In the genomic region with DNA sequence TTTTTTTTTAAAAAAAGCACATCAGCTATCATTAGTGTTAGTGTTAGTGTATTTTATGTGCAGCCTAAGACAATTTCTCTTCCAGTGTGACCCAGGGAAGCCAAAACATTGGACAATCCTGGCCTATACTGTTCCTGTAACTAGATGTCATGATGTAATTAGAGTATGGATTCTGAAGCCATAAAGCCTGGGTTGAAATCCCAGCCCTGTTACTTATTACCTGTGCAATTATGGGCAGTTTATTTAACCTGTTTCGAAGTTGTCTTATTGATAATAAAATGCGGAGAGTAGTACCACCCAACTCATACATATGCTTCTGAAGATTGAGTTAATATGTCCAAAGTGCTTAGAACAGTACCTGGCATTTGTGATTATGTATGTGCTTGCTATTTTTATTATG, we compare ENCODE assay signal across 20 cellular contexts. TPM values are rescaled to one million over a fixed set of nuclear protein-coding genes. Genes with fewer than 3 reads are reported as not detected.
A peak's percentile ranks its signal among the peaks of the same experiment; 100 is the strongest.
DNase-seq lines count a peak whose midpoint lies in the region; ATAC-seq and TF ChIP-seq lines count a peak whose summit lies in the region.
"Had no signal": no experiment of that assay in that cellular context is flagged by ENCODE, and none has a peak within 500 bp of the region (broad histone marks: within the 10 kb centered on the region; RNA-seq: fewer than 3 reads in every experiment).

No MANE protein-coding gene starts in this region.

- peak overlapping the region in 2 of 3 donors; percentile 38 to 72 for H3K27ac Mint-ChIP-seq in CD4-positive, CD25-positive, alpha-beta regulatory T cell
- H3K27ac Mint-ChIP-seq in WTC11, result peak overlapping the region; percentile 47; the same call in 1 of the 2 replicates
- H3K27ac Mint-ChIP-seq: H9 had no signal

- H2BK120ac ChIP-seq in trophoblast cell (ENCODE audit: insufficient read depth, low read length, poor library complexity), result no peak overlapping the region

- peaks cover 24% of the 10 kb centered on the region for H3K79me2 ChIP-seq in trophoblast cell (ENCODE audit: control insufficient read depth, insufficient read depth, low read length, poor library complexity)

- H3K9me3 ChIP-seq in CD4-positive, CD25-positive, alpha-beta regulatory T cell (ENCODE audit: control insufficient read depth in 2 of 2, low read length in 2 of 2), result no peaks in the 10 kb centered on the region
- H3K9me3 ChIP-seq in colonic mucosa (no peaks in the 10 kb centered on the region), trophoblast cell (ENCODE audit: insufficient read depth, low read depth, low read length) (no peaks in the 10 kb centered on the region), A673 (ENCODE audit: low read depth, low read length, poor library complexity, severe bottlenecking) (no peaks in the 10 kb centered on the region)
- H3K9me3 ChIP-seq: Peyer's patch had no signal

- BruUV-seq in A673 (replicated peaks; lab: Mats Ljungman, UMichigan), result no TSS peak

- H3K9ac ChIP-seq in colonic mucosa (ENCODE audit: low read depth in 2 of 2, low read length in 2 of 2), result no peak overlapping the region
- H3K9ac ChIP-seq in trophoblast cell (ENCODE audit: low read length), result no peak overlapping the region

- H4K12ac ChIP-seq in trophoblast cell (ENCODE audit: low read depth, low read length), result no peak overlapping the region

- no peak overlapping the region for H2AK5ac ChIP-seq in trophoblast cell (ENCODE audit: low read length)

- peak overlapping the region; percentile 82 for H3K4ac ChIP-seq in trophoblast cell (ENCODE audit: low read depth, low read length)

- H3K36me3 Mint-ChIP-seq in CD4-positive, CD25-positive, alpha-beta regulatory T cell, result peaks cover 14% of the 10 kb centered on the region
- no peaks in the 10 kb centered on the region; the same call in 1 of the 2 replicates for H3K36me3 Mint-ChIP-seq in WTC11

- no CpG with 5 or more reads among the region's 2 CpGs for WGBS in trophoblast cell (ENCODE audit: extremely low coverage, insufficient coverage, insufficient read length)

- no peak overlapping the region for H2BK5ac ChIP-seq in trophoblast cell (ENCODE audit: low read depth, low read length, poor library complexity)

- no peak overlapping the region for H3K27ac ChIP-seq in CD4-positive, CD25-positive, alpha-beta regulatory T cell (ENCODE audit: insufficient read depth, low read length, poor library complexity, severe bottlenecking)
- H3K27ac ChIP-seq in colonic mucosa, result peak overlapping the region; percentile 42
- no peak overlapping the region for H3K27ac ChIP-seq in trophoblast cell (ENCODE audit: low read depth, low read length)
- H3K27ac ChIP-seq in A673 (ENCODE audit: low read depth, low read length, poor library complexity, severe bottlenecking), result no peak overlapping the region
- H3K27ac ChIP-seq: C4-2B had no signal

- peaks cover 57 to 88% (median 70%) of the 10 kb centered on the region in 4 donors for H3K4me1 Mint-ChIP-seq in CD4-positive, CD25-positive, alpha-beta regulatory T cell
- peaks cover 73% of the 10 kb centered on the region for H3K4me1 Mint-ChIP-seq in WTC11

- TF ChIP-seq CTCF in WTC11 (IDR thresholded peaks at IDR 0.05) (no peak), colonic mucosa (IDR thresholded peaks at IDR 0.05) (no peak), A673 (conservative IDR thresholded peaks at IDR 0.05; ENCODE audit: low read depth, low read length) (no peak)

- no peak overlapping the region for H3K14ac ChIP-seq in trophoblast cell (ENCODE audit: low read length)

- H3K9me3 Mint-ChIP-seq in CD4-positive, CD25-positive, alpha-beta regulatory T cell, result no peaks in the 10 kb centered on the region
- no peaks in the 10 kb centered on the region for H3K9me3 Mint-ChIP-seq in WTC11
- H3K9me3 Mint-ChIP-seq: H9 had no signal

- no peak overlapping the region for H3K4me3 ChIP-seq in CD4-positive, CD25-positive, alpha-beta regulatory T cell (ENCODE audit: low read depth, low read length)
- H3K4me3 ChIP-seq in colonic mucosa (no peak overlapping the region), trophoblast cell (ENCODE audit: low read depth, low read length) (no peak overlapping the region), A673 (ENCODE audit: low read depth, low read length, poor library complexity, severe bottlenecking) (no peak overlapping the region)
- H3K4me3 ChIP-seq: Peyer's patch had no signal

- no peak for DNase-seq in CD4-positive, CD25-positive, alpha-beta regulatory T cell
- DNase-seq in WTC11 (ENCODE audit: low spot score) (no peak), colonic mucosa (no peak), trophoblast cell (no peak), NCI-H526 treated with DMSO at 0.1 percent for 48 hours (lab: John Stamatoyannopoulos, UW) (no peak), A673 (ENCODE audit: low spot score) (no peak), NCI-H1105 treated with DMSO at 0.1 percent for 48 hours (lab: John Stamatoyannopoulos, UW) (no peak)
- DNase-seq: 8988T, EL, GF-D8, H9, KG1, NCI-H1092 treated with DMSO at 0.1 percent for 48 hours, NCI-H2029, NCI-H226, NCI-H510A treated with DMSO at 0.1 percent for 48 hours, NCI-H774, Peyer's patch had no signal

- H3K23ac ChIP-seq in trophoblast cell (ENCODE audit: low read length), result no peak overlapping the region

- H3K36me3 ChIP-seq in CD4-positive, CD25-positive, alpha-beta regulatory T cell (ENCODE audit: control insufficient read depth, insufficient read depth, low read length), result no peaks in the 10 kb centered on the region
- H3K36me3 ChIP-seq in colonic mucosa, result no peaks in the 10 kb centered on the region
- H3K36me3 ChIP-seq in trophoblast cell (ENCODE audit: control insufficient read depth in 1 of 2, insufficient read depth in 2 of 2, low read length in 2 of 2), result peaks cover 2 to 4% of the 10 kb centered on the region in 2 experiments
- no peaks in the 10 kb centered on the region for H3K36me3 ChIP-seq in A673 (ENCODE audit: insufficient read depth, low read length, poor library complexity, severe bottlenecking)
- H3K36me3 ChIP-seq: Peyer's patch had no signal

- CTCF ChIA-PET in WTC11 (lab: Charles Lee), result no interaction called here
- CTCF ChIA-PET in A673 (lab: Charles Lee), result no interaction called here

- ATAC-seq in CD4-positive, CD25-positive, alpha-beta regulatory T cell (ENCODE audit: low read depth in 2 of 2), result no peak
- ATAC-seq in WTC11, result no peak
- no peak for ATAC-seq in GM19324 (IDR thresholded peaks at IDR 0.05; ENCODE audit: low FRiP score, unreplicated experiment)

- intact Hi-C loops in colonic mucosa (cut with DNase I), result no loop called here
- intact Hi-C loops in A673 (cut with micrococcal nuclease; ENCODE audit: unreplicated experiment), result no loop called here

- H3K27me3 ChIP-seq in CD4-positive, CD25-positive, alpha-beta regulatory T cell (ENCODE audit: control insufficient read depth, insufficient read depth, low read length), result no peaks in the 10 kb centered on the region
- H3K27me3 ChIP-seq in colonic mucosa, result no peaks in the 10 kb centered on the region
- no peaks in the 10 kb centered on the region for H3K27me3 ChIP-seq in trophoblast cell (ENCODE audit: insufficient read depth, low read length)
- no peaks in the 10 kb centered on the region for H3K27me3 ChIP-seq in A673 (replicated peaks; ENCODE audit: insufficient read depth, low read depth, low read length, poor library complexity)
- H3K27me3 ChIP-seq: Peyer's patch had no signal

- H4K8ac ChIP-seq in trophoblast cell (ENCODE audit: low read depth, low read length), result no peak overlapping the region

- H3K4me3 Mint-ChIP-seq in CD4-positive, CD25-positive, alpha-beta regulatory T cell, result no peak overlapping the region
- H3K4me3 Mint-ChIP-seq in WTC11, result no peak overlapping the region
- H3K4me3 Mint-ChIP-seq: H9 had no signal

- no peak overlapping the region for H3K18ac ChIP-seq in trophoblast cell (ENCODE audit: low read length)

- H3K4me2 ChIP-seq in trophoblast cell (ENCODE audit: low read length), result no peak overlapping the region

- H3K27me3 Mint-ChIP-seq in CD4-positive, CD25-positive, alpha-beta regulatory T cell, result no peaks in the 10 kb centered on the region
- no peaks in the 10 kb centered on the region for H3K27me3 Mint-ChIP-seq in WTC11 (ENCODE audit: low read depth)

- peaks cover 2% of the 10 kb centered on the region for H3K79me1 ChIP-seq in trophoblast cell (ENCODE audit: low read length)

- H2AFZ ChIP-seq in trophoblast cell (ENCODE audit: insufficient read depth, low read length, poor library complexity), result no peak overlapping the region

- POLR2A ChIA-PET in WTC11 (lab: Charles Lee), result interaction anchor here (1.1 kb wide), 1 partner anchor 30 kb away, joined by 3 read pairs; the partner anchor contains the start of gene PPP4R2
- POLR2A ChIA-PET in A673 (lab: Charles Lee; ENCODE audit: low non-redundant PET), result no interaction called here

- no peak overlapping the region for H4K91ac ChIP-seq in trophoblast cell (ENCODE audit: low read depth, low read length)

- peaks cover 39% of the 10 kb centered on the region for H3K4me1 ChIP-seq in CD4-positive, CD25-positive, alpha-beta regulatory T cell (ENCODE audit: control insufficient read depth, insufficient read depth, low read length, poor library complexity, severe bottlenecking)
- H3K4me1 ChIP-seq in colonic mucosa (peaks cover 14% of the 10 kb centered on the region), trophoblast cell (ENCODE audit: control insufficient read depth in 1 of 2, insufficient read depth in 2 of 2, low read length in 2 of 2) (peaks cover 6 to 9% of the 10 kb centered on the region in 2 experiments), A673 (ENCODE audit: insufficient read depth, low read length, poor library complexity, severe bottlenecking) (no peaks in the 10 kb centered on the region)

- no peak overlapping the region for H2BK12ac ChIP-seq in trophoblast cell (ENCODE audit: low read length)

TF ChIP-seq in WTC11, 78 proteins besides CTCF, POLR2A, EP300 and RAD21 (continues in another document):
- TF ChIP-seq ZNF263 (CRISPR knock-in tag; IDR thresholded peaks at IDR 0.05; ENCODE audit: low read depth) (no peak), RORB (CRISPR knock-in tag; IDR thresholded peaks at IDR 0.05) (no peak), CBFB (CRISPR knock-in tag; IDR thresholded peaks at IDR 0.05; ENCODE audit: low read depth) (no peak), SOX15 (CRISPR knock-in tag; IDR thresholded peaks at IDR 0.05) (no peak), TEAD1 (CRISPR knock-in tag; IDR thresholded peaks at IDR 0.05) (no peak)

RNA-seq across cellular contexts. Expression of gene PPP4R2, which starts 30.1 kb away (rescaled TPM):
- 98.4 TPM for total RNA-seq in CD4-positive, CD25-positive, alpha-beta regulatory T cell
- 10 to 100 TPM; 39.1 to 65.6 (median 51.7) TPM for polyA plus RNA-seq in CD4-positive, CD25-positive, alpha-beta regulatory T cell
- total RNA-seq in WTC11 (2021) (70.3 to 80.4 TPM (median 78.1 TPM) in 3 replicates), colonic mucosa (10 to 100 TPM; 60.3 to 92.9 TPM), A673 (2021) (41.4 and 51.0 TPM in 2 replicates)
- 40.2 and 42.6 TPM in 2 replicates for polyA plus RNA-seq in trophoblast cell (2013)

RNA-seq across cellular contexts. Expression of gene EBLN2, which starts 34.8 kb away (rescaled TPM):
- 20.8 TPM for total RNA-seq in CD4-positive, CD25-positive, alpha-beta regulatory T cell
- polyA plus RNA-seq in CD4-positive, CD25-positive, alpha-beta regulatory T cell, result 1 to 10 TPM in 3 of 4 donors, under 1 TPM in 1; 0.80 to 1.3 (median 1.1) TPM
- total RNA-seq in WTC11 (2021) (2.3 to 4.3 TPM (median 3.1 TPM) in 3 replicates), colonic mucosa (1 to 10 TPM; 3.1 to 4.0 TPM), A673 (2021) (2.2 and 3.8 TPM in 2 replicates)
- 2.2 TPM in 2 replicates for polyA plus RNA-seq in trophoblast cell (2013)
